ENCODE assay signal across 1 cellular context in the genomic region with DNA sequence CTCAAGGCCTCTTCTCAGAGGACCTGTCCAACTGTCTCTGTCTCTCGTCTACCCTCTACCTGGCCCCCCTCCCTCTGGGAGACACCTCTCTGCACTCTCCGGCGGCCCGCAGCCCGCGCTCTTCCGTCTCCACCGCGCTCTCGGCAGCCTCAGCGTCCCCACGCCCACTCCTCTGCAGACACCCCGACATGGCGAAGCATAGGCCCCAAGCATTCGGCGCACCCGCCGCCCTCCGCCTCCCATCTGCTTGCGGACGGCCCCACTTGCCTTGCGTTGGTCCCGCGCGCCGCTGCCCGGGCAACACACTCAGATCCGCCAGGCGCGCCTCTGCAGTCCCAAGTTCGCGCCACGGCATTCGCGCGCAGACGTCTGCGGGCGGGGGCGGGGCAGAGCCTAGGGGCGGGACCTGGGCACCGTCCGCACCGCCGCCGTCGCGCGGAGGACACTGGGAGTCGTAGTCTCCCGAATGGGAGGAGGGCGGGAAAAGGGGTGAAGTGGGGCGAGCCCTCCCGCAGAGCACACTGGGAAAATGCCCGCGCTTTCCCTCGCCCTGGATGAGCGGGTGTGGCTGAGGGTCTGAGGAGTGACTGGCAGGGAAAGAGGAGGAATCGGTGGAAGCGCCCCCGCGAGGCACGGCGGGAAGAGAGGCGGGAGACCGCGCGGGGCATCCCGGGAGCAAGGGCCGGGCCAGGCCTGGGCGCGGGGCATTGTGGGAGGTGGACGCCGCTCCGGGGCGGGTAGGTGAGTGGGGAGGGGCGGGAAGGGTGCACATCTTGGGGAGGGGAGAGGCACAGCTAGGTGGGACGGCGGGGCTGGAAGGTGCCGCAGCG.
TF ChIP-seq lines count a peak whose summit lies in the region.

Gene LIG1 (minus strand): TSS at position 371 of the 830 bp plus-strand sequence. CDS start 4,778 bp downstream, outside the sequence.
Gene ZSWIM9 (plus strand): TSS at position 707 of the 830 bp plus-strand sequence. CDS start 1,123 bp downstream, outside the sequence.

TF ChIP-seq in GM12878, 131 proteins besides CTCF, POLR2A, EP300 and RAD21 (continued from another document and continues in another):
- TF ChIP-seq ZBTB40 (IDR thresholded peaks at IDR 0.05; ENCODE audit: borderline replicate concordance) = peak; percentile 56; the same call in 1 of the 2 replicates
- TF ChIP-seq, protein P1, sequence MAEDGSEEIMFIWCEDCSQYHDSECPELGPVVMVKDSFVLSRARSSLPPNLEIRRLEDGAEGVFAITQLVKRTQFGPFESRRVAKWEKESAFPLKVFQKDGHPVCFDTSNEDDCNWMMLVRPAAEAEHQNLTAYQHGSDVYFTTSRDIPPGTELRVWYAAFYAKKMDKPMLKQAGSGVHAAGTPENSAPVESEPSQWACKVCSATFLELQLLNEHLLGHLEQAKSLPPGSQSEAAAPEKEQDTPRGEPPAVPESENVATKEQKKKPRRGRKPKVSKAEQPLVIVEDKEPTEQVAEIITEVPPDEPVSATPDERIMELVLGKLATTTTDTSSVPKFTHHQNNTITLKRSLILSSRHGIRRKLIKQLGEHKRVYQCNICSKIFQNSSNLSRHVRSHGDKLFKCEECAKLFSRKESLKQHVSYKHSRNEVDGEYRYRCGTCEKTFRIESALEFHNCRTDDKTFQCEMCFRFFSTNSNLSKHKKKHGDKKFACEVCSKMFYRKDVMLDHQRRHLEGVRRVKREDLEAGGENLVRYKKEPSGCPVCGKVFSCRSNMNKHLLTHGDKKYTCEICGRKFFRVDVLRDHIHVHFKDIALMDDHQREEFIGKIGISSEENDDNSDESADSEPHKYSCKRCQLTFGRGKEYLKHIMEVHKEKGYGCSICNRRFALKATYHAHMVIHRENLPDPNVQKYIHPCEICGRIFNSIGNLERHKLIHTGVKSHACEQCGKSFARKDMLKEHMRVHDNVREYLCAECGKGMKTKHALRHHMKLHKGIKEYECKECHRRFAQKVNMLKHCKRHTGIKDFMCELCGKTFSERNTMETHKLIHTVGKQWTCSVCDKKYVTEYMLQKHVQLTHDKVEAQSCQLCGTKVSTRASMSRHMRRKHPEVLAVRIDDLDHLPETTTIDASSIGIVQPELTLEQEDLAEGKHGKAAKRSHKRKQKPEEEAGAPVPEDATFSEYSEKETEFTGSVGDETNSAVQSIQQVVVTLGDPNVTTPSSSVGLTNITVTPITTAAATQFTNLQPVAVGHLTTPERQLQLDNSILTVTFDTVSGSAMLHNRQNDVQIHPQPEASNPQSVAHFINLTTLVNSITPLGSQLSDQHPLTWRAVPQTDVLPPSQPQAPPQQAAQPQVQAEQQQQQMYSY (CRISPR knock-in tag; IDR thresholded peaks at IDR 0.05) = no peak
- TF ChIP-seq NFYA (IDR thresholded peaks at IDR 0.05; ENCODE audit: borderline replicate concordance, low read depth, low read length) = no peak
- peak; percentile 49 for TF ChIP-seq PBX3 (IDR thresholded peaks at IDR 0.05; ENCODE audit: insufficient replicate concordance, low read depth, low read length)
- TF ChIP-seq SP1 (IDR thresholded peaks at IDR 0.05; ENCODE audit: low read depth, low read length) = no peak
- TF ChIP-seq TCF12 (IDR thresholded peaks at IDR 0.05; ENCODE audit: low read depth, low read length) = no peak
- TF ChIP-seq, protein P2, sequence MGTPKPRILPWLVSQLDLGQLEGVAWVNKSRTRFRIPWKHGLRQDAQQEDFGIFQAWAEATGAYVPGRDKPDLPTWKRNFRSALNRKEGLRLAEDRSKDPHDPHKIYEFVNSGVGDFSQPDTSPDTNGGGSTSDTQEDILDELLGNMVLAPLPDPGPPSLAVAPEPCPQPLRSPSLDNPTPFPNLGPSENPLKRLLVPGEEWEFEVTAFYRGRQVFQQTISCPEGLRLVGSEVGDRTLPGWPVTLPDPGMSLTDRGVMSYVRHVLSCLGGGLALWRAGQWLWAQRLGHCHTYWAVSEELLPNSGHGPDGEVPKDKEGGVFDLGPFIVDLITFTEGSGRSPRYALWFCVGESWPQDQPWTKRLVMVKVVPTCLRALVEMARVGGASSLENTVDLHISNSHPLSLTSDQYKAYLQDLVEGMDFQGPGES (IDR thresholded peaks at IDR 0.05) = no peak
- TF ChIP-seq BACH1 (IDR thresholded peaks at IDR 0.05; ENCODE audit: borderline replicate concordance) = no peak; the same call in 1 of the 2 replicates
- peak; percentile 44; the same call in 1 of the 2 replicates for TF ChIP-seq SMAD5 (IDR thresholded peaks at IDR 0.05; ENCODE audit: low read depth)
- TF ChIP-seq E2F8 (IDR thresholded peaks at IDR 0.05; ENCODE audit: low read depth, partially characterized antibody) = peak; percentile 60
- no peak for TF ChIP-seq ZNF622 (IDR thresholded peaks at IDR 0.05)
- TF ChIP-seq, protein P3, sequence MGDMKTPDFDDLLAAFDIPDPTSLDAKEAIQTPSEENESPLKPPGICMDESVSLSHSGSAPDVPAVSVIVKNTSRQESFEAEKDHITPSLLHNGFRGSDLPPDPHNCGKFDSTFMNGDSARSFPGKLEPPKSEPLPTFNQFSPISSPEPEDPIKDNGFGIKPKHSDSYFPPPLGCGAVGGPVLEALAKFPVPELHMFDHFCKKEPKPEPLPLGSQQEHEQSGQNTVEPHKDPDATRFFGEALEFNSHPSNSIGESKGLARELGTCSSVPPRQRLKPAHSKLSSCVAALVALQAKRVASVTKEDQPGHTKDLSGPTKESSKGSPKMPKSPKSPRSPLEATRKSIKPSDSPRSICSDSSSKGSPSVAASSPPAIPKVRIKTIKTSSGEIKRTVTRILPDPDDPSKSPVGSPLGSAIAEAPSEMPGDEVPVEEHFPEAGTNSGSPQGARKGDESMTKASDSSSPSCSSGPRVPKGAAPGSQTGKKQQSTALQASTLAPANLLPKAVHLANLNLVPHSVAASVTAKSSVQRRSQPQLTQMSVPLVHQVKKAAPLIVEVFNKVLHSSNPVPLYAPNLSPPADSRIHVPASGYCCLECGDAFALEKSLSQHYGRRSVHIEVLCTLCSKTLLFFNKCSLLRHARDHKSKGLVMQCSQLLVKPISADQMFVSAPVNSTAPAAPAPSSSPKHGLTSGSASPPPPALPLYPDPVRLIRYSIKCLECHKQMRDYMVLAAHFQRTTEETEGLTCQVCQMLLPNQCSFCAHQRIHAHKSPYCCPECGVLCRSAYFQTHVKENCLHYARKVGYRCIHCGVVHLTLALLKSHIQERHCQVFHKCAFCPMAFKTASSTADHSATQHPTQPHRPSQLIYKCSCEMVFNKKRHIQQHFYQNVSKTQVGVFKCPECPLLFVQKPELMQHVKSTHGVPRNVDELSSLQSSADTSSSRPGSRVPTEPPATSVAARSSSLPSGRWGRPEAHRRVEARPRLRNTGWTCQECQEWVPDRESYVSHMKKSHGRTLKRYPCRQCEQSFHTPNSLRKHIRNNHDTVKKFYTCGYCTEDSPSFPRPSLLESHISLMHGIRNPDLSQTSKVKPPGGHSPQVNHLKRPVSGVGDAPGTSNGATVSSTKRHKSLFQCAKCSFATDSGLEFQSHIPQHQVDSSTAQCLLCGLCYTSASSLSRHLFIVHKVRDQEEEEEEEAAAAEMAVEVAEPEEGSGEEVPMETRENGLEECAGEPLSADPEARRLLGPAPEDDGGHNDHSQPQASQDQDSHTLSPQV (IDR thresholded peaks at IDR 0.05) = peak; percentile 99
- TF ChIP-seq FOXM1 (IDR thresholded peaks at IDR 0.05; ENCODE audit: low read depth, low read length) = no peak
- peak; percentile 89 for TF ChIP-seq HCFC1 (IDR thresholded peaks at IDR 0.05; ENCODE audit: low read length)
- TF ChIP-seq CREB1 (IDR thresholded peaks at IDR 0.05; ENCODE audit: low read depth) = peak; percentile 70
- no peak for TF ChIP-seq CEBPB (IDR thresholded peaks at IDR 0.05; ENCODE audit: borderline replicate concordance in 1 of 2, low read depth in 2 of 2, low read length in 2 of 2)
- TF ChIP-seq RBBP5 (conservative IDR thresholded peaks at IDR 0.05) = no peak
- 0 out of 2 replicates have a peak, but pooled peaks have one; percentile 25 for TF ChIP-seq NRF1 (conservative IDR thresholded peaks at IDR 0.05; ENCODE audit: low read depth, low read length)
- no peak for TF ChIP-seq MTA2 (IDR thresholded peaks at IDR 0.05; ENCODE audit: low read depth)
- no peak for TF ChIP-seq FOS (IDR thresholded peaks at IDR 0.05; ENCODE audit: borderline replicate concordance, extremely low read depth, insufficient read length)
- 0 out of 2 replicates have a peak, but pooled peaks have one; percentile 9 for TF ChIP-seq RELB (IDR thresholded peaks at IDR 0.05; ENCODE audit: low read depth)
- peak; percentile 47; the same call in 1 of the 2 replicates for TF ChIP-seq EED (IDR thresholded peaks at IDR 0.05; ENCODE audit: low read depth)
- TF ChIP-seq, protein P4, sequence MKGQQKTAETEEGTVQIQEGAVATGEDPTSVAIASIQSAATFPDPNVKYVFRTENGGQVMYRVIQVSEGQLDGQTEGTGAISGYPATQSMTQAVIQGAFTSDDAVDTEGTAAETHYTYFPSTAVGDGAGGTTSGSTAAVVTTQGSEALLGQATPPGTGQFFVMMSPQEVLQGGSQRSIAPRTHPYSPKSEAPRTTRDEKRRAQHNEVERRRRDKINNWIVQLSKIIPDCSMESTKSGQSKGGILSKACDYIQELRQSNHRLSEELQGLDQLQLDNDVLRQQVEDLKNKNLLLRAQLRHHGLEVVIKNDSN (IDR thresholded peaks at IDR 0.05; ENCODE audit: borderline replicate concordance, extremely low read length, insufficient read depth, low read depth, low read length) = no peak
- TF ChIP-seq STAT1 (conservative IDR thresholded peaks at IDR 0.05) = no peak
- peak; percentile 38 for TF ChIP-seq KLF5 (IDR thresholded peaks at IDR 0.05; ENCODE audit: partially characterized antibody)
- no peak for TF ChIP-seq SMC3 (IDR thresholded peaks at IDR 0.05; ENCODE audit: borderline replicate concordance, low read length)
- no peak for TF ChIP-seq ZZZ3 (IDR thresholded peaks at IDR 0.05; ENCODE audit: control insufficient read depth, insufficient read length, low read depth)
- peak; percentile 20; the same call in 1 of the 2 replicates for TF ChIP-seq ATF7 (IDR thresholded peaks at IDR 0.05; ENCODE audit: low read depth)
- no peak for TF ChIP-seq MTA3 (IDR thresholded peaks at IDR 0.05; ENCODE audit: borderline replicate concordance, low read length)
- TF ChIP-seq EGR1 (IDR thresholded peaks at IDR 0.05; ENCODE audit: borderline replicate concordance in 1 of 2, low read depth in 2 of 2, low read length in 2 of 2) = peak; percentile 26 to 82; a peak in 2 of 3 replicates
- no peak for TF ChIP-seq SREBF2 (IDR thresholded peaks at IDR 0.05; ENCODE audit: low read length)
- TF ChIP-seq SMARCA5 (IDR thresholded peaks at IDR 0.05) = peak; percentile 91
- TF ChIP-seq BRCA1 (IDR thresholded peaks at IDR 0.05; ENCODE audit: low read depth, low read length) = no peak
